ENCODE assay signal across 2 cellular contexts in the genomic region with DNA sequence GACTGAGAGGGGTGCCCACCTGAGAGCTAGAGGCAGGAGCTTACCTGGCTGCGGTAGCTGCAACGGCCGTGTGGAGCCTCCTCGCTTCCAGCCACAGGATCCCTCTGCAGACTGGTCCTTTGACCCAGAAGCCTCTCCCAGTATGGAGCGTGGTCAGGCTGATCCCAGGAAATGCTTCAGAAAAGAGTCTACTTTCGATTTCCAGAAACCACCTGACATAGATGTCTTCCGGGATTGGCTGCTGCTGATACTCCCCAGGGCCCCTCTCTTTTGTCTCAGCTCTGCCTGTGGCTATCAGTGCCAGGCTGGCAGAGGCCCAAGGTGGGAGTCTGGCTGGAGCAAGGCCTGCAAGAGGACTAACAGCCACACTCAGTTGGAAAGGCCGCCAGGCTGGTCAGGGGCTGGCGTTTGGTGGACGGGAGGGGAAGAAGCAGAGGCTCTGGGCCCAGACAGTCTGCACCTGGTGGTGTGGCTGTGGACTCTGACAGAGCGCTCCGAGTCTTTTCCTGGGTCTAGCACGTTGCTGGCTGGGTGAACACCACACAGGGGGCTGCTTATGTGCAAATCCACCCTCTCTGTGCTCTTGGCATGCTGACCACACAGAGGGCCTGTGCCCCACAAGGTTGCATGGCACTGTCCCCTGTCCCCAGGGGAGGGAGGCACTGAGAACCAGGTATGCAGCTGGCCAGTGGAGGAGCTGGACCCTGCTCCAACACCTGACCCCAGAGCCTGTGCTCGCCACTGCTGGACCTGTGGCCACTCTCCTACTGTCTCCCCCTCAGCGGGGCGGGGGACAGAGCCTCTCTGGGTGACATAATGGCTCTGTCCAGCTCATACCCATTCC.
TF ChIP-seq lines count a peak whose summit lies in the region.

A gene with protein sequence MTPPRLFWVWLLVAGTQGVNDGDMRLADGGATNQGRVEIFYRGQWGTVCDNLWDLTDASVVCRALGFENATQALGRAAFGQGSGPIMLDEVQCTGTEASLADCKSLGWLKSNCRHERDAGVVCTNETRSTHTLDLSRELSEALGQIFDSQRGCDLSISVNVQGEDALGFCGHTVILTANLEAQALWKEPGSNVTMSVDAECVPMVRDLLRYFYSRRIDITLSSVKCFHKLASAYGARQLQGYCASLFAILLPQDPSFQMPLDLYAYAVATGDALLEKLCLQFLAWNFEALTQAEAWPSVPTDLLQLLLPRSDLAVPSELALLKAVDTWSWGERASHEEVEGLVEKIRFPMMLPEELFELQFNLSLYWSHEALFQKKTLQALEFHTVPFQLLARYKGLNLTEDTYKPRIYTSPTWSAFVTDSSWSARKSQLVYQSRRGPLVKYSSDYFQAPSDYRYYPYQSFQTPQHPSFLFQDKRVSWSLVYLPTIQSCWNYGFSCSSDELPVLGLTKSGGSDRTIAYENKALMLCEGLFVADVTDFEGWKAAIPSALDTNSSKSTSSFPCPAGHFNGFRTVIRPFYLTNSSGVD (minus strand): TSS at position 144 of the 844 bp plus-strand sequence. CDS start 2,732 bp downstream, outside the sequence.

TF ChIP-seq in HEK293, 187 proteins besides CTCF, POLR2A, EP300 and RAD21 (continues in another document):
- TF ChIP-seq, protein P1, sequence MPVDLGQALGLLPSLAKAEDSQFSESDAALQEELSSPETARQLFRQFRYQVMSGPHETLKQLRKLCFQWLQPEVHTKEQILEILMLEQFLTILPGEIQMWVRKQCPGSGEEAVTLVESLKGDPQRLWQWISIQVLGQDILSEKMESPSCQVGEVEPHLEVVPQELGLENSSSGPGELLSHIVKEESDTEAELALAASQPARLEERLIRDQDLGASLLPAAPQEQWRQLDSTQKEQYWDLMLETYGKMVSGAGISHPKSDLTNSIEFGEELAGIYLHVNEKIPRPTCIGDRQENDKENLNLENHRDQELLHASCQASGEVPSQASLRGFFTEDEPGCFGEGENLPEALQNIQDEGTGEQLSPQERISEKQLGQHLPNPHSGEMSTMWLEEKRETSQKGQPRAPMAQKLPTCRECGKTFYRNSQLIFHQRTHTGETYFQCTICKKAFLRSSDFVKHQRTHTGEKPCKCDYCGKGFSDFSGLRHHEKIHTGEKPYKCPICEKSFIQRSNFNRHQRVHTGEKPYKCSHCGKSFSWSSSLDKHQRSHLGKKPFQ (tag by site-specific recombination; IDR thresholded peaks at IDR 0.05) = peak; percentile 38; the same call in 1 of the 2 replicates
- TF ChIP-seq ZNF76 (tag by site-specific recombination; IDR thresholded peaks at IDR 0.05; ENCODE audit: borderline replicate concordance, low read depth) (peak; percentile 79), ZNF660 (tag by site-specific recombination; IDR thresholded peaks at IDR 0.05) (peak; percentile 96), ZBTB17 (tag by site-specific recombination; IDR thresholded peaks at IDR 0.05) (peak; percentile 87), ZNF335 (tag by site-specific recombination; conservative IDR thresholded peaks at IDR 0.05) (peak; percentile 94), ZNF341 (tag by site-specific recombination; IDR thresholded peaks at IDR 0.05; ENCODE audit: low read depth) (peak; percentile 27; the same call in 1 of the 2 replicates), SETDB1 (IDR thresholded peaks at IDR 0.05; ENCODE audit: insufficient read length, low read length) (no peak), ZNF670 (tag by site-specific recombination; IDR thresholded peaks at IDR 0.05; ENCODE audit: low read depth) (no peak), ZSCAN30 (tag by site-specific recombination; IDR thresholded peaks at IDR 0.05) (0 out of 2 replicates have a peak, but pooled peaks have one; percentile 49), ZNF561 (tag by site-specific recombination; IDR thresholded peaks at IDR 0.05; ENCODE audit: borderline replicate concordance) (peak; percentile 33; the same call in 1 of the 2 replicates), ZNF600 (tag by site-specific recombination; IDR thresholded peaks at IDR 0.05) (peak; percentile 93), ZNF24 (tag by site-specific recombination; IDR thresholded peaks at IDR 0.05) (no peak), ZNF501 (tag by site-specific recombination; IDR thresholded peaks at IDR 0.05) (peak; percentile 61; the same call in 1 of the 2 replicates), ZNF292 (tag by site-specific recombination; IDR thresholded peaks at IDR 0.05; ENCODE audit: borderline replicate concordance, low read depth) (no peak), ZNF677 (tag by site-specific recombination; IDR thresholded peaks at IDR 0.05) (no peak), ZNF423 (tag by site-specific recombination; IDR thresholded peaks at IDR 0.05) (0 out of 2 replicates have a peak, but pooled peaks have one; percentile 13), IKZF3 (tag by site-specific recombination; IDR thresholded peaks at IDR 0.05) (peak; percentile 94), ZEB2 (tag by site-specific recombination; IDR thresholded peaks at IDR 0.05) (peak; percentile 54; the same call in 1 of the 2 replicates), ZBTB48 (tag by site-specific recombination; IDR thresholded peaks at IDR 0.05) (no peak), SCRT1 (tag by site-specific recombination; IDR thresholded peaks at IDR 0.05; ENCODE audit: borderline replicate concordance) (peak; percentile 47; the same call in 1 of the 2 replicates)
- TF ChIP-seq, protein P2, sequence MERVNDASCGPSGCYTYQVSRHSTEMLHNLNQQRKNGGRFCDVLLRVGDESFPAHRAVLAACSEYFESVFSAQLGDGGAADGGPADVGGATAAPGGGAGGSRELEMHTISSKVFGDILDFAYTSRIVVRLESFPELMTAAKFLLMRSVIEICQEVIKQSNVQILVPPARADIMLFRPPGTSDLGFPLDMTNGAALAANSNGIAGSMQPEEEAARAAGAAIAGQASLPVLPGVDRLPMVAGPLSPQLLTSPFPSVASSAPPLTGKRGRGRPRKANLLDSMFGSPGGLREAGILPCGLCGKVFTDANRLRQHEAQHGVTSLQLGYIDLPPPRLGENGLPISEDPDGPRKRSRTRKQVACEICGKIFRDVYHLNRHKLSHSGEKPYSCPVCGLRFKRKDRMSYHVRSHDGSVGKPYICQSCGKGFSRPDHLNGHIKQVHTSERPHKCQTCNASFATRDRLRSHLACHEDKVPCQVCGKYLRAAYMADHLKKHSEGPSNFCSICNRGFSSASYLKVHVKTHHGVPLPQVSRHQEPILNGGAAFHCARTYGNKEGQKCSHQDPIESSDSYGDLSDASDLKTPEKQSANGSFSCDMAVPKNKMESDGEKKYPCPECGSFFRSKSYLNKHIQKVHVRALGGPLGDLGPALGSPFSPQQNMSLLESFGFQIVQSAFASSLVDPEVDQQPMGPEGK (tag by site-specific recombination; IDR thresholded peaks at IDR 0.05) = peak; percentile 44

TF ChIP-seq in PFSK-1, 5 proteins besides CTCF, POLR2A, EP300 and RAD21 (continued from another document):
- TF ChIP-seq, protein P3, sequence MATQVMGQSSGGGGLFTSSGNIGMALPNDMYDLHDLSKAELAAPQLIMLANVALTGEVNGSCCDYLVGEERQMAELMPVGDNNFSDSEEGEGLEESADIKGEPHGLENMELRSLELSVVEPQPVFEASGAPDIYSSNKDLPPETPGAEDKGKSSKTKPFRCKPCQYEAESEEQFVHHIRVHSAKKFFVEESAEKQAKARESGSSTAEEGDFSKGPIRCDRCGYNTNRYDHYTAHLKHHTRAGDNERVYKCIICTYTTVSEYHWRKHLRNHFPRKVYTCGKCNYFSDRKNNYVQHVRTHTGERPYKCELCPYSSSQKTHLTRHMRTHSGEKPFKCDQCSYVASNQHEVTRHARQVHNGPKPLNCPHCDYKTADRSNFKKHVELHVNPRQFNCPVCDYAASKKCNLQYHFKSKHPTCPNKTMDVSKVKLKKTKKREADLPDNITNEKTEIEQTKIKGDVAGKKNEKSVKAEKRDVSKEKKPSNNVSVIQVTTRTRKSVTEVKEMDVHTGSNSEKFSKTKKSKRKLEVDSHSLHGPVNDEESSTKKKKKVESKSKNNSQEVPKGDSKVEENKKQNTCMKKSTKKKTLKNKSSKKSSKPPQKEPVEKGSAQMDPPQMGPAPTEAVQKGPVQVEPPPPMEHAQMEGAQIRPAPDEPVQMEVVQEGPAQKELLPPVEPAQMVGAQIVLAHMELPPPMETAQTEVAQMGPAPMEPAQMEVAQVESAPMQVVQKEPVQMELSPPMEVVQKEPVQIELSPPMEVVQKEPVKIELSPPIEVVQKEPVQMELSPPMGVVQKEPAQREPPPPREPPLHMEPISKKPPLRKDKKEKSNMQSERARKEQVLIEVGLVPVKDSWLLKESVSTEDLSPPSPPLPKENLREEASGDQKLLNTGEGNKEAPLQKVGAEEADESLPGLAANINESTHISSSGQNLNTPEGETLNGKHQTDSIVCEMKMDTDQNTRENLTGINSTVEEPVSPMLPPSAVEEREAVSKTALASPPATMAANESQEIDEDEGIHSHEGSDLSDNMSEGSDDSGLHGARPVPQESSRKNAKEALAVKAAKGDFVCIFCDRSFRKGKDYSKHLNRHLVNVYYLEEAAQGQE (IDR thresholded peaks at IDR 0.05; ENCODE audit: insufficient read depth in 1 of 2, low read depth in 2 of 2, low read length in 2 of 2) = 0 out of 4 replicates have a peak, but pooled peaks of 1 of the 2 experiments have one; percentile 16
